Comparison of ENCODE assay signal across 26 cellular contexts in the genomic region with DNA sequence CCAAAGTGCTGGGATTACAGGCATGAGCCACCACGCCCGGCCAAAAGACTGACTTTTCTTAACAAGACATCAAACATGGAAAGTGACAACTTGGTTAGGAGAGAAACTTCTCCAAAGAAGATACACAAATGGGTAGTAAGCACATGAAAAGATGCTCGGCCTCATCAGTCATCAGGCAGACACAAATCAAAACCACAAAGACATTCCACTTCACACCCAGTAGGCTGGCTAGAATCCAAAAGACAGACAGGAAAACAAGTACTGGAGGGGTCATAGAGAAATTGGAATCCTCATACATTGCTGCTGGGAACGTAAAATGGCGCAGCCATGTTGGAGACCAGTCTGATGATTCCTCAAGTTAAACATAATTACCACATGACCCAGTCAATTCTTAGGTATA.
"Had no signal": no experiment of that assay in that cellular context is flagged by ENCODE, and none has a peak within 500 bp of the region (broad histone marks: within the 10 kb centered on the region; RNA-seq: fewer than 3 reads in every experiment).

No MANE protein-coding gene starts in this region.

- H3K4me3 ChIP-seq: esophagus squamous epithelium, ovary, sigmoid colon, smooth muscle cell, uterus had no signal

- ATAC-seq: activated CD4-positive, alpha-beta T cell treated with anti-CD3 and anti-CD28 coated beads for 36 hours; activated CD8-positive, alpha-beta T cell treated with anti-CD3 and anti-CD28 coated beads, Interleukin-2, amount 10 ng/mL, durations not matched to agents 7 days and 5 days; activated T-cell treated with anti-CD3 and anti-CD28 coated beads, Interleukin-2, amount 50 U/mL, for 72 hours; left colon; naive thymus-derived CD4-positive, alpha-beta T cell; stimulated activated memory B cell treated with anti-CD40 and anti-IgM and Interleukin-4, amounts not matched to agents 10 μg/mL and 1 μg/mL and 100 μg/mL, for 72 hours; stimulated activated naive CD8-positive, alpha-beta T cell treated with anti-CD3 and anti-CD28 coated beads, Interleukin-15, amount 100 ng/mL, for 72 hours had no signal

- H3K27ac ChIP-seq: epithelial cell of prostate, esophagus squamous epithelium, ovary, sigmoid colon, uterus had no signal

- DNase-seq: activated CD4-positive, alpha-beta T cell treated with anti-CD3 and anti-CD28 coated beads for 36 hours; activated CD4-positive, CD25-positive, alpha-beta regulatory T cell; activated CD8-positive, alpha-beta T cell treated with anti-CD3 and anti-CD28 coated beads, Interleukin-2, amount 10 ng/mL, durations not matched to agents 7 days and 5 days; activated effector memory CD4-positive, alpha-beta T cell treated with Interleukin-2 at 50 U/mL for 16 hours; activated naive CD4-positive, alpha-beta T cell treated with anti-CD3 and anti-CD28 coated beads for 36 hours; activated naive CD8-positive, alpha-beta T cell treated with anti-CD3 and anti-CD28 coated beads, Interleukin-2, amount 10 ng/mL, durations not matched to agents 7 days and 5 days; activated T-cell treated with anti-CD3 and anti-CD28 coated beads for 4 hours; activated T-cell treated with anti-CD3 and anti-CD28 coated beads, Interleukin-2, amount 50 U/mL, for 72 hours; amniotic stem cell; dermis blood vessel endothelial cell; effector CD4-positive, alpha-beta T cell; esophagus squamous epithelium; foreskin melanocyte; left colon; naive thymus-derived CD4-positive, alpha-beta T cell; ovary; sigmoid colon; stimulated activated CD4-positive, alpha-beta T cell treated with anti-CD3 and anti-CD28 coated beads, Interleukin-1b, Interleukin-23, amount 100 ng/mL, for 48 hours; stimulated activated CD4-positive, alpha-beta T cell treated with anti-CD3 and anti-CD28 coated beads, Interleukin-4, amount 100 ng/mL, for 4 hours; stimulated activated CD8-positive, alpha-beta memory T cell treated with anti-CD3 and anti-CD28 coated beads, Interleukin-4, amount 100 ng/mL, for 48 hours; stimulated activated naive CD8-positive, alpha-beta T cell treated with anti-CD3 and anti-CD28 coated beads, Interleukin-15, amount 100 ng/mL, for 72 hours; substantia nigra; uterus had no signal
